In genomic region chr4:78309352-78309751, GRCh38 we compare ENCODE assay signal across 1 cellular context.
TF ChIP-seq lines count a peak whose summit lies in the region.

No MANE protein-coding gene starts in this region.

TF ChIP-seq in K562, 482 proteins besides CTCF, POLR2A, EP300 and RAD21:
- no peak for TF ChIP-seq RFX7 (CRISPR knock-in tag; IDR thresholded peaks at IDR 0.05)
- TF ChIP-seq ZNF23 (CRISPR knock-in tag; IDR thresholded peaks at IDR 0.05) = no peak
- no peak for TF ChIP-seq HMG20B (CRISPR knock-in tag; IDR thresholded peaks at IDR 0.05)
- TF ChIP-seq RBM25 (IDR thresholded peaks at IDR 0.05; ENCODE audit: low read depth, low read length, severe bottlenecking) = peak; percentile 90
- TF ChIP-seq KDM1A (IDR thresholded peaks at IDR 0.05) = 0 out of 4 replicates have a peak, but pooled peaks of 1 of the 2 experiments have one; percentile 14
- TF ChIP-seq ZNF263 (CRISPR knock-in tag; IDR thresholded peaks at IDR 0.05; ENCODE audit: borderline replicate concordance) = no peak
- TF ChIP-seq ARNT (IDR thresholded peaks at IDR 0.05) = no peak
- TF ChIP-seq POU5F1 (IDR thresholded peaks at IDR 0.05; ENCODE audit: borderline replicate concordance, low read depth, low read length, partially characterized antibody) = no peak
- TF ChIP-seq NBN (IDR thresholded peaks at IDR 0.05; ENCODE audit: low read depth) = no peak
- peak; percentile 50; the same call in 1 of the 2 replicates for TF ChIP-seq BCOR (IDR thresholded peaks at IDR 0.05)
- TF ChIP-seq NUFIP1 (IDR thresholded peaks at IDR 0.05; ENCODE audit: partially characterized antibody) = no peak
- no peak for TF ChIP-seq TEAD4 (IDR thresholded peaks at IDR 0.05; ENCODE audit: low read length)
- TF ChIP-seq TEAD4 (CRISPR knock-in tag; IDR thresholded peaks at IDR 0.05; ENCODE audit: borderline replicate concordance) = no peak
- TF ChIP-seq ZBTB26 (CRISPR knock-in tag; IDR thresholded peaks at IDR 0.05) = no peak
- TF ChIP-seq ZNF324 (CRISPR knock-in tag; IDR thresholded peaks at IDR 0.05) = no peak
- no peak for TF ChIP-seq MYC (IDR thresholded peaks at IDR 0.05; ENCODE audit: low read depth, low read length)
- no peak for TF ChIP-seq MYC (CRISPR knock-in tag; IDR thresholded peaks at IDR 0.05; ENCODE audit: borderline replicate concordance, low read depth)
